Comparison of ENCODE assay signal across 13 cellular contexts in the genomic region with DNA sequence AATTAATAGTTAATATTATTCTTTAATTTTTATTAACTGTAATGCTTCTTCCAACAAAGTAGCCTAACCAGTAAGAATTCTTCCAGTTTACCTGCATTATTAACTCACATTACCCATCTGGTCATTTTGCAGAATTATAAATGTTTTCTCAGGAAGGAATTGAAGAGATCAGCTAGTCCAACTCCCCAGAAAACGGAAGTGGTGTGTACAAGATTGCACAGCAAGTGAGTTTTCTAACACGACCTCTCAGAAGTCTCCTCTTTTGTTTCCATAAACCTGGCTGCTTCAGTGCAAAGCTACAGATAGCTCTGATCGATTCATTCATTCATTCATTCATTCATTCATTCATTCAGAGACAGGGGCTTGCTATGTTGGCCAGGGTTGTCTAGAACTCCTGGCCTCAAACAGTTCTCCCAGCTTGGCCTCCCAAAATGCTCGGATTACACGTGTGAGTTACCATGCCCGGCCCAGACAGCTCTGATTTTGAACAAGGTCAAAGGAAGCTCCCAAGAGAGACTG.
A peak's percentile ranks its signal among the peaks of the same experiment; 100 is the strongest.
DNase-seq lines count a peak whose midpoint lies in the region; ATAC-seq, FAIRE-seq and TF ChIP-seq lines count a peak whose summit lies in the region.
"Had no signal": no experiment of that assay in that cellular context is flagged by ENCODE, and none has a peak within 500 bp of the region (broad histone marks: within the 10 kb centered on the region; RNA-seq: fewer than 3 reads in every experiment).

No MANE protein-coding gene starts in this region.

- H3K4me3 Mint-ChIP-seq in central memory CD8-positive, alpha-beta T cell = no peak overlapping the region

- POLR2A ChIA-PET in HepG2 (lab: Yijun Ruan, JAX) = no interaction called here

- TF ChIP-seq POLR2A in HepG2 (IDR thresholded peaks at IDR 0.05; ENCODE audit: insufficient read depth in 1 of 2, low read depth in 2 of 2, low read length in 2 of 2) (no peak), right lobe of liver (IDR thresholded peaks at IDR 0.05) (no peak), suprapubic skin (IDR thresholded peaks at IDR 0.05) (no peak)

- no peaks in the 10 kb centered on the region for H4K20me1 ChIP-seq in HepG2 (ENCODE audit: insufficient read depth, low read length)
- H4K20me1 ChIP-seq in OCI-LY1 (ENCODE audit: insufficient read depth, low read length) = no peaks in the 10 kb centered on the region

- H2AFZ ChIP-seq in HepG2 (ENCODE audit: low read length) = no peak overlapping the region
- H2AFZ ChIP-seq in OCI-LY1 (ENCODE audit: low read length) = no peak overlapping the region
- H2AFZ ChIP-seq: GM23248 had no signal

- no peaks in the 10 kb centered on the region for H3K9me2 ChIP-seq in OCI-LY1 (ENCODE audit: low read depth, low read length)

- TF ChIP-seq RAD21 in HepG2 (CRISPR knock-in tag; IDR thresholded peaks at IDR 0.05) = no peak

- no peaks in the 10 kb centered on the region for H3K4me1 ChIP-seq in HepG2 (ENCODE audit: insufficient read depth, low read length)
- no peaks in the 10 kb centered on the region for H3K4me1 ChIP-seq in right lobe of liver
- H3K4me1 ChIP-seq in OCI-LY1 (ENCODE audit: insufficient read depth, low read length, severe bottlenecking) = peaks cover 22% of the 10 kb centered on the region
- no peaks in the 10 kb centered on the region for H3K4me1 ChIP-seq in suprapubic skin
- H3K4me1 ChIP-seq: BLaER1 had no signal

- ATAC-seq in HepG2 (no peak), right lobe of liver (no peak), SK-N-SH treated with all-trans-retinoic acid at 6 μM for 48 hours (no peak)
- no peak for ATAC-seq in central memory CD8-positive, alpha-beta T cell (replicated peaks; ENCODE audit: extremely low read depth, poor library complexity, severe bottlenecking)

- H3K27me3 Mint-ChIP-seq in central memory CD8-positive, alpha-beta T cell = peaks cover 21% of the 10 kb centered on the region

- CTCF ChIA-PET in HepG2 (lab: Yijun Ruan, JAX; ENCODE audit: low intra/inter-chr PET ratio, low total read pairs) = no interaction called here

- no peaks in the 10 kb centered on the region for H3K4me1 Mint-ChIP-seq in central memory CD8-positive, alpha-beta T cell

- 7% methylated on average over 6 of the region's 6 CpGs for WGBS in HepG2 (ENCODE audit: low lambda C conversion rate)
- WGBS in right lobe of liver (ENCODE audit: insufficient coverage, low coverage, low lambda C conversion rate, missing lambda C conversion rate) = 76% methylated on average over 6 of the region's 6 CpGs
- WGBS in suprapubic skin = 75% methylated on average over 6 of the region's 6 CpGs

- H3K9me3 Mint-ChIP-seq in central memory CD8-positive, alpha-beta T cell = no peaks in the 10 kb centered on the region

- H3K4me2 ChIP-seq in HepG2 (ENCODE audit: low read depth, low read length) = no peak overlapping the region
- H3K4me2 ChIP-seq in OCI-LY1 (ENCODE audit: low read length) = no peak overlapping the region
- H3K4me2 ChIP-seq: BLaER1 had no signal

- in situ Hi-C loops in HepG2 (cut with HindIII; ENCODE audit: extremely low pct_ligation_motif_present, low pct_unique_long_range_greater_than_20kb) = no loop called here

- DNase-seq in HepG2 (ENCODE audit: low spot score) = no peak
- no peak for DNase-seq in right lobe of liver
- DNase-seq in central memory CD8-positive, alpha-beta T cell (ENCODE audit: low spot score in 2 of 2) = no peak
- no peak for DNase-seq in suprapubic skin (ENCODE audit: low spot score in 2 of 2)
- DNase-seq in stimulated activated CD4-positive, alpha-beta T cell treated with anti-CD3 and anti-CD28 coated beads, Interleukin-12 subunit alpha, Interleukin-12 subunit beta, amount 100 ng/mL, for 4 hours = no peak
- DNase-seq: 8988T, AML-193, DMS53, GM23248, H7 had no signal

- H3K79me2 ChIP-seq in HepG2 (ENCODE audit: insufficient read depth, low read length) (no peaks in the 10 kb centered on the region), OCI-LY1 (ENCODE audit: insufficient read depth, low read length) (no peaks in the 10 kb centered on the region)

- BruUV-seq in HepG2 (replicated peaks; lab: Mats Ljungman, UMichigan) = no TSS peak

- H3K27ac ChIP-seq in HepG2 (ENCODE audit: extremely low read length, insufficient read depth, low read length) = no peak overlapping the region
- H3K27ac ChIP-seq in right lobe of liver = no peak overlapping the region
- H3K27ac ChIP-seq in OCI-LY1 (ENCODE audit: low read depth, low read length, poor library complexity, severe bottlenecking) = peak overlapping the region; percentile 37
- no peak overlapping the region for H3K27ac ChIP-seq in suprapubic skin
- H3K27ac ChIP-seq: BLaER1, GM23248 had no signal

- H3K36me3 ChIP-seq in HepG2 (replicated peaks in 1 of 2; ENCODE audit: control insufficient read depth in 1 of 2, insufficient read depth in 2 of 2, low read length in 2 of 2) = no peaks in the 10 kb centered on the region
- H3K36me3 ChIP-seq in right lobe of liver = no peaks in the 10 kb centered on the region
- H3K36me3 ChIP-seq in OCI-LY1 (ENCODE audit: insufficient read depth, low read length) = peaks cover 27% of the 10 kb centered on the region
- H3K36me3 ChIP-seq in suprapubic skin = no peaks in the 10 kb centered on the region
- H3K36me3 ChIP-seq: BLaER1 had no signal

- H3K9me3 ChIP-seq in HepG2 (ENCODE audit: low read length) (no peaks in the 10 kb centered on the region), right lobe of liver (no peaks in the 10 kb centered on the region), OCI-LY1 (ENCODE audit: low read length) (no peaks in the 10 kb centered on the region), suprapubic skin (no peaks in the 10 kb centered on the region)
- H3K9me3 ChIP-seq: BLaER1 had no signal

- H3F3A ChIP-seq in OCI-LY1 (ENCODE audit: insufficient read depth, low read length) = no peaks in the 10 kb centered on the region

- peaks cover 4% of the 10 kb centered on the region for H3K36me3 Mint-ChIP-seq in central memory CD8-positive, alpha-beta T cell (ENCODE audit: insufficient read depth)

- peak overlapping the region; percentile 12 for H3K27ac Mint-ChIP-seq in central memory CD8-positive, alpha-beta T cell (ENCODE audit: low read depth)

- H3K4me3 ChIP-seq in HepG2 (replicated peaks in 1 of 3; ENCODE audit: insufficient read depth in 1 of 3, low read depth in 2 of 3, low read length in 3 of 3) (no peak overlapping the region), right lobe of liver (no peak overlapping the region), OCI-LY1 (ENCODE audit: low read depth, low read length, poor library complexity, severe bottlenecking) (no peak overlapping the region), suprapubic skin (no peak overlapping the region)
- H3K4me3 ChIP-seq: BLaER1, GM23248 had no signal

- TF ChIP-seq CTCF in HepG2 (CRISPR knock-in tag; IDR thresholded peaks at IDR 0.05) (no peak), right lobe of liver (IDR thresholded peaks at IDR 0.05) (no peak), OCI-LY1 (IDR thresholded peaks at IDR 0.05; ENCODE audit: low read length) (no peak), suprapubic skin (IDR thresholded peaks at IDR 0.05) (no peak)

- intact Hi-C loops in HepG2 (cut with micrococcal nuclease; ENCODE audit: unreplicated experiment) (no loop called here), right lobe of liver (cut with DNase I) (no loop called here)

- TF ChIP-seq EP300 in HepG2 (IDR thresholded peaks at IDR 0.05; ENCODE audit: low read depth in 2 of 2, low read length in 2 of 2) (no peak), HepG2 (CRISPR knock-in tag; IDR thresholded peaks at IDR 0.05; ENCODE audit: borderline replicate concordance) (no peak), suprapubic skin (IDR thresholded peaks at IDR 0.05) (no peak)

- H3K9ac ChIP-seq in HepG2 (ENCODE audit: insufficient read depth, low read depth, low read length) (no peak overlapping the region), OCI-LY1 (ENCODE audit: low read length) (no peak overlapping the region)
- H3K9ac ChIP-seq: BLaER1, GM23248 had no signal

- peaks cover 0 to 13% of the 10 kb centered on the region in 2 experiments; a peak in 3 of 5 replicates for H3K27me3 ChIP-seq in HepG2 (ENCODE audit: control insufficient read depth in 1 of 2, insufficient read depth in 2 of 2, low read length in 2 of 2)
- no peaks in the 10 kb centered on the region for H3K27me3 ChIP-seq in right lobe of liver
- H3K27me3 ChIP-seq in OCI-LY1 (ENCODE audit: insufficient read depth, low read length) = no peaks in the 10 kb centered on the region
- H3K27me3 ChIP-seq in suprapubic skin = no peaks in the 10 kb centered on the region
- H3K27me3 ChIP-seq: BLaER1 had no signal

- no peak for FAIRE-seq in HepG2 (lab: Jason Lieb, UNC)

TF ChIP-seq in HepG2, 621 proteins besides CTCF, POLR2A, EP300 and RAD21:
- TF ChIP-seq ZNF24 (IDR thresholded peaks at IDR 0.05) = peak; percentile 28; the same call in 1 of the 2 replicates
- TF ChIP-seq, protein P1, sequence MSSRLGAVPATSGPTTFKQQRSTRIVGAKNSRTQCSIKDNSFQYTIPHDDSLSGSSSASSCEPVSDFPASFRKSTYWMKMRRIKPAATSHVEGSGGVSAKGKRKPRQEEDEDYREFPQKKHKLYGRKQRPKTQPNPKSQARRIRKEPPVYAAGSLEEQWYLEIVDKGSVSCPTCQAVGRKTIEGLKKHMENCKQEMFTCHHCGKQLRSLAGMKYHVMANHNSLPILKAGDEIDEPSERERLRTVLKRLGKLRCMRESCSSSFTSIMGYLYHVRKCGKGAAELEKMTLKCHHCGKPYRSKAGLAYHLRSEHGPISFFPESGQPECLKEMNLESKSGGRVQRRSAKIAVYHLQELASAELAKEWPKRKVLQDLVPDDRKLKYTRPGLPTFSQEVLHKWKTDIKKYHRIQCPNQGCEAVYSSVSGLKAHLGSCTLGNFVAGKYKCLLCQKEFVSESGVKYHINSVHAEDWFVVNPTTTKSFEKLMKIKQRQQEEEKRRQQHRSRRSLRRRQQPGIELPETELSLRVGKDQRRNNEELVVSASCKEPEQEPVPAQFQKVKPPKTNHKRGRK (CRISPR knock-in tag; IDR thresholded peaks at IDR 0.05) = no peak

TF ChIP-seq in SK-N-SH treated with all-trans-retinoic acid at 6 μM for 48 hours, 23 proteins besides CTCF, POLR2A, EP300 and RAD21 (continues in another document):
- no peak for TF ChIP-seq GLIS3 (CRISPR knock-in tag; IDR thresholded peaks at IDR 0.05)
- no peak for TF ChIP-seq ZNF565 (CRISPR knock-in tag; conservative IDR thresholded peaks at IDR 0.05; ENCODE audit: low read depth)
- TF ChIP-seq TCF4 (CRISPR knock-in tag; IDR thresholded peaks at IDR 0.05; ENCODE audit: borderline replicate concordance) = no peak
